In genomic region chr13:81383441-81383840, GRCh38 we compare ENCODE assay signal across 25 cellular contexts.
"Had no signal": no experiment of that assay in that cellular context is flagged by ENCODE, and none has a peak within 500 bp of the region (broad histone marks: within the 10 kb centered on the region; RNA-seq: fewer than 3 reads in every experiment).

No MANE protein-coding gene starts in this region.

- FAIRE-seq: keratinocyte, small intestine had no signal

- H3K27me3 Mint-ChIP-seq: dendritic cell treated with granulocyte-macrophage colony-stimulating factor and Interleukin-4, amounts not matched to agents 40 ng/mL and 50 ng/mL, for 4 days; naive thymus-derived CD8-positive, alpha-beta T cell; stimulated activated naive B cell treated with anti-CD40 and anti-IgM and Interleukin-4, amounts not matched to agents 10 μg/mL and 1 μg/mL and 100 μg/mL, for 72 hours; stimulated activated naive CD8-positive, alpha-beta T cell treated with anti-CD3 and anti-CD28 coated beads, Interleukin-15, Interleukin-2, amounts not matched to agents 100 ng/mL and 50 ng/mL, for 24 hours had no signal

- H3K4me1 ChIP-seq: gastrocnemius medialis, right lobe of liver, tibial nerve, upper lobe of right lung, uterus had no signal

- H3K4me1 Mint-ChIP-seq: naive thymus-derived CD8-positive, alpha-beta T cell; stimulated activated naive B cell treated with anti-CD40 and anti-IgM and Interleukin-4, amounts not matched to agents 10 μg/mL and 1 μg/mL and 100 μg/mL, for 72 hours had no signal

- H3K36me3 Mint-ChIP-seq: naive thymus-derived CD8-positive, alpha-beta T cell; stimulated activated naive B cell treated with anti-CD40 and anti-IgM and Interleukin-4, amounts not matched to agents 10 μg/mL and 1 μg/mL and 100 μg/mL, for 72 hours had no signal

- DNase-seq: effector CD8-positive, alpha-beta T cell; endodermal cell; foreskin fibroblast; gastrocnemius medialis; head of caudate nucleus; mesenchymal stem cell; naive thymus-derived CD8-positive, alpha-beta T cell; occipital lobe; ovary; right lobe of liver; small intestine; stimulated activated CD4-positive, alpha-beta T cell treated with anti-CD3 and anti-CD28 coated beads, Interleukin-15, amount 100 ng/mL, for 24 hours; stimulated activated CD4-positive, alpha-beta T cell treated with anti-CD3 and anti-CD28 coated beads, Interleukin-2, amount 100 ng/mL, for 48 hours; stimulated activated naive B cell treated with anti-CD40 and anti-IgM and Interleukin-4, amounts not matched to agents 10 μg/mL and 1 μg/mL and 100 μg/mL, for 72 hours; upper lobe of right lung; uterus had no signal

- H3K9me3 ChIP-seq: gastrocnemius medialis, ovary, right lobe of liver, thoracic aorta, upper lobe of right lung, uterus had no signal

- H3K27me3 ChIP-seq: gastrocnemius medialis, ovary, right lobe of liver, tibial nerve, upper lobe of right lung, uterus had no signal

- ATAC-seq: esophagus mucosa; gastrocnemius medialis; left lobe of liver; naive thymus-derived CD8-positive, alpha-beta T cell; right lobe of liver; stimulated activated naive B cell treated with anti-CD40 and anti-IgM and Interleukin-4, amounts not matched to agents 10 μg/mL and 1 μg/mL and 100 μg/mL, for 72 hours; upper lobe of right lung had no signal

- H3K4me3 ChIP-seq: gastrocnemius medialis, lung, ovary, right lobe of liver, thoracic aorta, tibial nerve, upper lobe of right lung, uterus had no signal

- H3K27ac ChIP-seq: epithelial cell of prostate, gastrocnemius medialis, ovary, right lobe of liver, thoracic aorta, tibial nerve, upper lobe of right lung, uterus had no signal

- H3K27ac Mint-ChIP-seq: dendritic cell treated with granulocyte-macrophage colony-stimulating factor and Interleukin-4, amounts not matched to agents 40 ng/mL and 50 ng/mL, for 4 days; endodermal cell; stimulated activated naive B cell treated with anti-CD40 and anti-IgM and Interleukin-4, amounts not matched to agents 10 μg/mL and 1 μg/mL and 100 μg/mL, for 72 hours; stimulated activated naive CD8-positive, alpha-beta T cell treated with anti-CD3 and anti-CD28 coated beads, Interleukin-15, Interleukin-2, amounts not matched to agents 100 ng/mL and 50 ng/mL, for 24 hours had no signal

- H3K4me3 Mint-ChIP-seq: dendritic cell treated with granulocyte-macrophage colony-stimulating factor and Interleukin-4, amounts not matched to agents 40 ng/mL and 50 ng/mL, for 4 days; endodermal cell; naive thymus-derived CD8-positive, alpha-beta T cell; stimulated activated naive B cell treated with anti-CD40 and anti-IgM and Interleukin-4, amounts not matched to agents 10 μg/mL and 1 μg/mL and 100 μg/mL, for 72 hours; stimulated activated naive CD8-positive, alpha-beta T cell treated with anti-CD3 and anti-CD28 coated beads, Interleukin-15, Interleukin-2, amounts not matched to agents 100 ng/mL and 50 ng/mL, for 24 hours had no signal

- H3K36me3 ChIP-seq: gastrocnemius medialis, ovary, right lobe of liver, thoracic aorta, tibial nerve, upper lobe of right lung, uterus had no signal
